ENCODE assay signal across 8 cellular contexts in the genomic region with DNA sequence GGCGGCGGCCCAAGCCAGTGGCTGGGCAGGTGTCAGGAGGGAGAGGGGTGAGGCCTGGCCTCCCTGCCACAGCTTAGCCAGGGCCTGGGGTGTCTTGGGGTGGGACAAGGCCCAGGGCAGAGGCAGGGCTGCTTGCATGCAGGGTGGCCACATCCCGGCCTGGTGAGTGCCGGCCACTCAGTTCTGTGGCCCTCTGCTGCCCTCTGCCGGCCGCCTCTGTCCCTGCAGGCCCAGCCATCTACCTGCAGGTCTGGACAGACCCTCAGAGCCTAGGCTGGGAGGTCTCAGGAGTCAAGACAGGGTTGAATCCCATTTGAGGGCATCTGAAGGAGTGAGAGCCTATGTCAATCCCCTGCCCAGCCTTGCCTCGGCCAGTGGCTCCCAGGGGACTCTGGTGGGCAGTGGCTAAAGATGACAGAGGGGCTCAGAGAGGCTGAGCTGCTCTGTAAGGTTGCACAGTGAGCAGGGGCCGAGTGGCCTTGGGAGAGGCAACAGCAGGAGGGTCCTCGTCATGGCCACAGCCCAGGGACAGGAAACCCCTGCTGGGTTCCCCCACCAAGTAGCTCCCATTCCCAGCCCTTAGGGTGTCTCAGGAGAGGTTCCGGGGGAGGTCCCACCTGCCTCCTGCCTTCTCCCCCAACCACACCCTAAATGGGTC. TPM values are rescaled to one million over a fixed set of nuclear protein-coding genes. Genes with fewer than 3 reads are reported as not detected.
A peak's percentile ranks its signal among the peaks of the same experiment; 100 is the strongest.
DNase-seq lines count a peak whose midpoint lies in the region; FAIRE-seq and TF ChIP-seq lines count a peak whose summit lies in the region.
"Not testable (repeated sequence)": the region's sequence is repeated elsewhere in the genome, so short reads cannot be mapped to it uniquely, and the experiment has no call there.

No MANE protein-coding gene starts in this region.

- H3K27ac ChIP-seq in esophagus muscularis mucosa (replicated peaks in 1 of 4): not testable (repeated sequence)

- TF ChIP-seq CTCF in esophagus muscularis mucosa (IDR thresholded peaks at IDR 0.05): peak; percentile 45 to 91 (median 84)

- peak; percentile 43 for DNase-seq in ACHN
- peak; percentile 76 for DNase-seq in GM12891 (ENCODE audit: insufficient read length, low spot score)
- DNase-seq in NCI-H1436 (lab: John Stamatoyannopoulos, UW): peak; percentile 48
- DNase-seq in T-helper 2 cell: peak; percentile 46 to 77 (median 60)
- peak; percentile 75 for DNase-seq in activated gamma-delta T cell treated with Interleukin-2 at 50 U/mL for 16 hours
- peak; percentile 95 for DNase-seq in esophagus muscularis mucosa (ENCODE audit: extremely low spot score)
- DNase-seq in lung microvascular endothelial cell (ENCODE audit: low read depth in 2 of 2): peak; percentile 48 to 67
- DNase-seq in stimulated activated CD4-positive, alpha-beta T cell treated with anti-CD3 and anti-CD28 coated beads, Interleukin-1b, Interleukin-23, amount 100 ng/mL, for 48 hours: peak; percentile 78

- H3K9me3 ChIP-seq in esophagus muscularis mucosa: not testable (repeated sequence)

- intact Hi-C loops in esophagus muscularis mucosa (cut with DNase I): loop anchor here (1.0 kb wide), 1 partner anchor 129 kb away; no protein-coding TSS in a partner anchor

- not testable (repeated sequence) for H3K4me1 ChIP-seq in esophagus muscularis mucosa

- H3K4me3 ChIP-seq in esophagus muscularis mucosa: not testable (repeated sequence)

- 13% methylated on average over 3 of the region's 10 CpGs for WGBS in esophagus muscularis mucosa

- in situ Hi-C loops in ACHN (cut with HindIII; ENCODE audit: low pct_ligation_motif_present, low pct_unique_long_range_greater_than_20kb, low sequenced_read_pairs): not testable (repeated sequence)

- not testable (repeated sequence) for H3K36me3 ChIP-seq in esophagus muscularis mucosa

- not testable (repeated sequence) for TF ChIP-seq POLR2A in GM12891 (IDR thresholded peaks at IDR 0.05; ENCODE audit: low read depth, low read length); esophagus muscularis mucosa (IDR thresholded peaks at IDR 0.05; ENCODE audit: low read depth)

- H3K27me3 ChIP-seq in esophagus muscularis mucosa: peaks cover 0 to 18% (median 0%) of the 10 kb centered on the region in 4 donors

- FAIRE-seq in GM12891 (lab: Jason Lieb, UNC): peak; percentile 91

- TF ChIP-seq EP300 in esophagus muscularis mucosa (IDR thresholded peaks at IDR 0.05): not testable (repeated sequence)

RNA-seq across cellular contexts. Expression of a gene that starts 17.7 kb away (rescaled TPM):
- polyA plus RNA-seq in GM12891 (2012; ENCODE audit: low read depth, missing spikeins): 0.35 TPM
- total RNA-seq in esophagus muscularis mucosa: 1 to 10 TPM in 2 of 4 donors, not detected in 2; 1.8 to 2.2 TPM
- 0.65 and 0.79 TPM in 2 replicates for total RNA-seq in lung microvascular endothelial cell

RNA-seq across cellular contexts. Expression of a gene that starts 34.0 kb away (rescaled TPM):
- 15.0 TPM for polyA plus RNA-seq in GM12891 (2012; ENCODE audit: low read depth, missing spikeins)
- 10 to 100 TPM; 41.5 to 73.0 (median 52.9) TPM for total RNA-seq in esophagus muscularis mucosa
- 41.6 and 47.6 TPM in 2 replicates for total RNA-seq in lung microvascular endothelial cell

Comparison
In these comparisons a context has a peak if more than half of its experiments do, and no peak if none do; other contexts are left out.
1. DNase-seq: peak in every context shown above with its lines; median percentile 95 in esophagus muscularis mucosa; 78 in stimulated activated CD4-positive, alpha-beta T cell treated with anti-CD3 and anti-CD28 coated beads, Interleukin-1b, Interleukin-23, amount 100 ng/mL, for 48 hours; 76 in GM12891; 75 in activated gamma-delta T cell treated with Interleukin-2 at 50 U/mL for 16 hours; 60 in T-helper 2 cell; 58 in lung microvascular endothelial cell; 48 in NCI-H1436; 43 in ACHN.